In the genomic region with DNA sequence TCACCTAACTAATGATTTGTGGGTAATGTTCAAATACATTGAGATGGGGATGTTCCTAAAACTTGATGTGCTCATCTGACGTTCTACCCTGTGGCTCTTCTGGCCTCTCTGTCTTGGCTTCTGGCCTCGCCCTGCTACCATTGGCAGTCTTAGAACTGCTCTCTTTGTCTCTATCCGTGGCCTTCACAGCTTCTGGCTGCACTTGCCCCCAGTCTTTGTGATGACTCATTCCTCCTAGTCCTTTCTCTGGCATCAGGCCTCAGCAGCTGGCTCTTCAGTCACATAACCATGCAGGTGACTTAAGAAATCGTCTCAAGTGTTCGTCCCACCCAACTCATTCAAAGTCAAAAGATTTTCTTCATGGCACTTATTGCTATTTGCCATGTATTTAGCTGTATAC, we compare ENCODE assay signal across 11 cellular contexts.
DNase-seq lines count a peak whose midpoint lies in the region; ATAC-seq and TF ChIP-seq lines count a peak whose summit lies in the region.
"Had no signal": no experiment of that assay in that cellular context is flagged by ENCODE, and none has a peak within 500 bp of the region (broad histone marks: within the 10 kb centered on the region; RNA-seq: fewer than 3 reads in every experiment).

No MANE protein-coding gene starts in this region.

- no peaks in the 10 kb centered on the region for H3K4me1 ChIP-seq in lower lobe of right lung
- H3K4me1 ChIP-seq: breast epithelium had no signal

- peak; percentile 29 for DNase-seq in ACHN
- peak; percentile 77 for DNase-seq in dermis blood vessel endothelial cell
- DNase-seq in lower lobe of right lung, result peak; percentile 57
- DNase-seq in superior temporal gyrus (ENCODE audit: extremely low spot score), result no peak
- no peak for DNase-seq in NCI-H1436 treated with DMSO at 0.1 percent for 48 hours (lab: John Stamatoyannopoulos, UW)
- no peak for DNase-seq in SIG-M5 treated with dmso at 0.1 percent for 504 hours (lab: John Stamatoyannopoulos, UW; ENCODE audit: unreplicated experiment)
- DNase-seq: NCI-H345 had no signal

- H3K27ac Mint-ChIP-seq in IgD-negative memory B cell, result peak overlapping the region in 2 of 3 donors; percentile 6 to 39

- H3K9me3 Mint-ChIP-seq in IgD-negative memory B cell, result peaks cover 0 to 2% (median 0%) of the 10 kb centered on the region in 3 donors
- H3K9me3 Mint-ChIP-seq: neural crest cell had no signal

- intact Hi-C loops in lower lobe of right lung (cut with DNase I), result no loop called here

- no peak overlapping the region for H3K27ac ChIP-seq in lower lobe of right lung
- H3K27ac ChIP-seq: breast epithelium had no signal

- no peak for TF ChIP-seq CTCF in lower lobe of right lung (IDR thresholded peaks at IDR 0.05)

- peaks cover 14% of the 10 kb centered on the region for H3K36me3 Mint-ChIP-seq in IgD-negative memory B cell

- no peak overlapping the region for H3K4me3 Mint-ChIP-seq in IgD-negative memory B cell
- H3K4me3 Mint-ChIP-seq: neural crest cell had no signal

- H3K4me3 ChIP-seq in lower lobe of right lung, result no peak overlapping the region
- H3K4me3 ChIP-seq: breast epithelium had no signal

- in situ Hi-C loops in ACHN (cut with HindIII; ENCODE audit: low pct_ligation_motif_present, low pct_unique_long_range_greater_than_20kb, low sequenced_read_pairs), result no loop called here

- peak; percentile 78 to 94 for ATAC-seq in lower lobe of right lung
- no peak for ATAC-seq in GM18867 (IDR thresholded peaks at IDR 0.05; ENCODE audit: unreplicated experiment)

- no peaks in the 10 kb centered on the region for H3K27me3 ChIP-seq in lower lobe of right lung (ENCODE audit: low read depth)
- H3K27me3 ChIP-seq: breast epithelium had no signal

- peaks cover 10 to 14% (median 10%) of the 10 kb centered on the region in 3 donors for H3K4me1 Mint-ChIP-seq in IgD-negative memory B cell

- H3K27me3 Mint-ChIP-seq in IgD-negative memory B cell, result no peaks in the 10 kb centered on the region

- H3K9me3 ChIP-seq in lower lobe of right lung, result no peaks in the 10 kb centered on the region
- H3K9me3 ChIP-seq: breast epithelium had no signal

- H3K36me3 ChIP-seq in lower lobe of right lung, result peaks cover 29% of the 10 kb centered on the region
- H3K36me3 ChIP-seq: breast epithelium had no signal

Comparison
In these comparisons a context has a peak if more than half of its experiments do, and no peak if none do; other contexts are left out.
1. DNase-seq: peak in ACHN (single experiment), dermis blood vessel endothelial cell (single experiment) and lower lobe of right lung (single experiment); none in superior temporal gyrus (single experiment), NCI-H1436 treated with DMSO at 0.1 percent for 48 hours (single experiment) and SIG-M5 treated with dmso at 0.1 percent for 504 hours (single experiment).